11 cellular contexts compared by ENCODE assay signal in genomic region chr11:45079075-45079444, GRCh38.
A peak's percentile ranks its signal among the peaks of the same experiment; 100 is the strongest.
DNase-seq lines count a peak whose midpoint lies in the region; ATAC-seq, FAIRE-seq and TF ChIP-seq lines count a peak whose summit lies in the region.
"Had no signal": no experiment of that assay in that cellular context is flagged by ENCODE, and none has a peak within 500 bp of the region (broad histone marks: within the 10 kb centered on the region; RNA-seq: fewer than 3 reads in every experiment).

No MANE protein-coding gene starts in this region.

- H3K4me3 ChIP-seq in right atrium auricular region, result no peak overlapping the region
- H3K4me3 ChIP-seq: gastrocnemius medialis, K562 had no signal

- no peak for TF ChIP-seq CTCF in right atrium auricular region (IDR thresholded peaks at IDR 0.05)

- H3K27me3 ChIP-seq in right atrium auricular region, result no peaks in the 10 kb centered on the region

- H3K36me3 ChIP-seq in right atrium auricular region, result no peaks in the 10 kb centered on the region
- H3K36me3 ChIP-seq: gastrocnemius medialis had no signal

- H3K27ac ChIP-seq in right atrium auricular region, result no peak overlapping the region
- H3K27ac ChIP-seq: gastrocnemius medialis had no signal

- DNase-seq in Right ventricle myocardium superior (no peak), right atrium auricular region (ENCODE audit: low spot score) (no peak), SKM-1 (lab: John Stamatoyannopoulos, UW; ENCODE audit: unreplicated experiment) (peak; percentile 42), left lobe of liver (ENCODE audit: low spot score) (no peak), urothelium cell line (ENCODE audit: low spot score) (peak; percentile 21), cortex of kidney (lab: John Stamatoyannopoulos, UW) (no peak)
- no peak for DNase-seq in NK-92 treated with Interleukin-12 subunit alpha and Interleukin-12 subunit beta, amount 100 ng/mL, for 24 hours (lab: John Stamatoyannopoulos, UW)
- DNase-seq: gastrocnemius medialis, NCI-H345 had no signal

- ATAC-seq in Right ventricle myocardium superior (ENCODE audit: poor library complexity) (peak; percentile 15), left lobe of liver (peak; percentile 10), HG02588 (IDR thresholded peaks at IDR 0.05; ENCODE audit: unreplicated experiment) (no peak)
- ATAC-seq: gastrocnemius medialis, K562 had no signal

- intact Hi-C loops in Right ventricle myocardium superior (cut with DNase I), result no loop called here

- H3K9me3 ChIP-seq in right atrium auricular region, result no peaks in the 10 kb centered on the region
- H3K9me3 ChIP-seq: gastrocnemius medialis had no signal

- no peak for FAIRE-seq in urothelium cell line (lab: Jason Lieb, UNC)
- FAIRE-seq: K562 had no signal

- H3K4me1 ChIP-seq in right atrium auricular region, result peaks cover 0 to 19% of the 10 kb centered on the region in 2 donors
- H3K4me1 ChIP-seq: gastrocnemius medialis had no signal

Comparison
In these comparisons a context has a peak if more than half of its experiments do, and no peak if none do; other contexts are left out.
1. DNase-seq: peak in SKM-1 (single experiment) and urothelium cell line (single experiment); none in Right ventricle myocardium superior (single experiment), right atrium auricular region (single experiment), left lobe of liver (single experiment), NK-92 treated with Interleukin-12 subunit alpha and Interleukin-12 subunit beta, amount 100 ng/mL, for 24 hours (single experiment) and cortex of kidney (single experiment).